In genomic region chr10:92712016-92712889, GRCh38 we compare ENCODE assay signal across 1 cellular context.
TF ChIP-seq lines count a peak whose summit lies in the region.

No MANE protein-coding gene starts in this region.

TF ChIP-seq in HEK293, 187 proteins besides CTCF, POLR2A, EP300 and RAD21 (continued from another document):
- TF ChIP-seq ZBTB44 (tag by site-specific recombination; IDR thresholded peaks at IDR 0.05) (no peak), TCF7L2 (IDR thresholded peaks at IDR 0.05; ENCODE audit: borderline replicate concordance, low read depth, low read length) (peak; percentile 41; the same call in 1 of the 2 replicates), ZNF792 (tag by site-specific recombination; IDR thresholded peaks at IDR 0.05) (no peak), ZNF37A (tag by site-specific recombination; IDR thresholded peaks at IDR 0.05) (no peak), WT1 (tag by site-specific recombination; IDR thresholded peaks at IDR 0.05) (peak; percentile 65; the same call in 1 of the 2 replicates), TSHZ1 (tag by site-specific recombination; IDR thresholded peaks at IDR 0.05; ENCODE audit: borderline replicate concordance) (no peak), ZNF223 (tag by site-specific recombination; IDR thresholded peaks at IDR 0.05) (no peak), ZNF785 (tag by site-specific recombination; IDR thresholded peaks at IDR 0.05) (no peak), FEZF1 (tag by site-specific recombination; IDR thresholded peaks at IDR 0.05) (peak; percentile 33; the same call in 1 of the 2 replicates)
TF ChIP-seq in HEK293: peak in this region for 4.
